ENCODE assay signal across 20 cellular contexts in genomic region chr14:106276326-106277267, GRCh38.
DNase-seq lines count a peak whose midpoint lies in the region; ATAC-seq and TF ChIP-seq lines count a peak whose summit lies in the region.
"Had no signal": no experiment of that assay in that cellular context is flagged by ENCODE, and none has a peak within 500 bp of the region (broad histone marks: within the 10 kb centered on the region; RNA-seq: fewer than 3 reads in every experiment).

No MANE protein-coding gene starts in this region.

- POLR2A ChIA-PET in activated B cell treated with CpG ODN at 0.5 μM for 24 hours (lab: Charles Lee), result interaction anchor here (0.6 to 1.4 kb wide), 4 partner anchors 76 to 423 kb away, joined by 3 to 6 read pairs (median 4); no protein-coding TSS in a partner anchor

- DNase-seq in T-helper 1 cell (no peak), DND-41 (peak; percentile 90), activated B cell treated with CpG ODN at 0.5 μM for 24 hours (no peak), Right ventricle myocardium superior (no peak), mesenteric fat pad (ENCODE audit: low spot score) (no peak)
- peak; percentile 16 to 32 (median 18) for DNase-seq in effector memory CD8-positive, alpha-beta T cell
- DNase-seq: 8988T, EL, H7, heart left ventricle, MM.1S, NCI-H1930, NCI-H510A treated with DMSO at 0.1 percent for 48 hours, WERI-Rb-1 had no signal

- 0 out of 2 replicates have a peak overlapping the region, but pooled peaks have one; percentile 7 for H2AFZ ChIP-seq in DND-41 (ENCODE audit: low read depth, low read length)

- intact Hi-C loops in activated B cell treated with CpG ODN at 0.5 μM for 24 hours (cut with micrococcal nuclease) (no loop called here), Right ventricle myocardium superior (cut with DNase I) (no loop called here)

- no peaks in the 10 kb centered on the region for H3K27me3 ChIP-seq in DND-41 (ENCODE audit: insufficient read depth, low read length, poor library complexity)
- H3K27me3 ChIP-seq: neutrophil had no signal

- peaks cover 62% of the 10 kb centered on the region for H3K27me3 Mint-ChIP-seq in T-helper 1 cell treated with Interleukin-12 subunit alpha and Interleukin-12 subunit beta and Interleukin-4 antibody, amounts not matched to agents 30 μg/mL and 1 μg/mL, for 36 hours (ENCODE audit: low read depth)
- H3K27me3 Mint-ChIP-seq in activated B cell treated with CpG ODN at 0.5 μM for 24 hours, result peaks cover 26% of the 10 kb centered on the region
- peaks cover 0 to 69% of the 10 kb centered on the region in 2 donors for H3K27me3 Mint-ChIP-seq in effector memory CD8-positive, alpha-beta T cell

- H3K4me3 Mint-ChIP-seq in T-helper 1 cell treated with Interleukin-12 subunit alpha and Interleukin-12 subunit beta and Interleukin-4 antibody, amounts not matched to agents 30 μg/mL and 1 μg/mL, for 36 hours, result no peak overlapping the region
- H3K4me3 Mint-ChIP-seq in activated B cell treated with CpG ODN at 0.5 μM for 24 hours, result peak overlapping the region; percentile 39
- H3K4me3 Mint-ChIP-seq in effector memory CD8-positive, alpha-beta T cell, result peak overlapping the region; percentile 9 to 37
- H3K4me3 Mint-ChIP-seq: CD4-positive, CD25-positive, alpha-beta regulatory T cell had no signal

- no peak for TF ChIP-seq CTCF in DND-41 (IDR thresholded peaks at IDR 0.05; ENCODE audit: borderline replicate concordance, extremely low read depth, low read length, poor library complexity, severe bottlenecking)
- no peak for TF ChIP-seq CTCF in activated B cell treated with CpG ODN at 0.5 μM for 24 hours (IDR thresholded peaks at IDR 0.05)

- no peaks in the 10 kb centered on the region for H3K9me3 ChIP-seq in DND-41 (ENCODE audit: insufficient read depth, low read length, severe bottlenecking)
- H3K9me3 ChIP-seq: heart left ventricle, neutrophil, transverse colon had no signal

- H3K4me2 ChIP-seq in DND-41 (ENCODE audit: insufficient read depth, low read length), result peak overlapping the region; percentile 86

- ATAC-seq in DND-41 (ENCODE audit: insufficient read depth, low read depth) (peak; percentile 82), activated B cell treated with CpG ODN at 0.5 μM for 24 hours (ENCODE audit: low read depth) (peak; percentile 21), Right ventricle myocardium superior (ENCODE audit: poor library complexity) (no peak), GM21528 (IDR thresholded peaks at IDR 0.05; ENCODE audit: low FRiP score, unreplicated experiment) (no peak)
- ATAC-seq in effector memory CD8-positive, alpha-beta T cell (replicated peaks), result peak; percentile 84
- ATAC-seq: heart left ventricle had no signal

- H3K4me1 ChIP-seq in DND-41 (ENCODE audit: insufficient read depth, low read length), result peaks cover 72% of the 10 kb centered on the region
- H3K4me1 ChIP-seq: heart left ventricle, transverse colon had no signal

- H3K4me3 ChIP-seq in DND-41 (ENCODE audit: low read depth in 1 of 2, low read length in 2 of 2), result peak overlapping the region; percentile 50 to 65
- H3K4me3 ChIP-seq: heart left ventricle, transverse colon had no signal

- peaks cover 55% of the 10 kb centered on the region for H3K79me2 ChIP-seq in DND-41 (ENCODE audit: insufficient read depth, low read length)

- H3K36me3 Mint-ChIP-seq in T-helper 1 cell treated with Interleukin-12 subunit alpha and Interleukin-12 subunit beta and Interleukin-4 antibody, amounts not matched to agents 30 μg/mL and 1 μg/mL, for 36 hours (ENCODE audit: low read depth), result no peaks in the 10 kb centered on the region
- H3K36me3 Mint-ChIP-seq in activated B cell treated with CpG ODN at 0.5 μM for 24 hours (ENCODE audit: low read depth), result no peaks in the 10 kb centered on the region
- H3K36me3 Mint-ChIP-seq in effector memory CD8-positive, alpha-beta T cell (ENCODE audit: insufficient read depth), result no peaks in the 10 kb centered on the region
- H3K36me3 Mint-ChIP-seq: CD4-positive, CD25-positive, alpha-beta regulatory T cell had no signal

- H3K9ac ChIP-seq in DND-41 (ENCODE audit: low read depth, low read length), result peak overlapping the region; percentile 84

- H3K27ac Mint-ChIP-seq in T-helper 1 cell treated with Interleukin-12 subunit alpha and Interleukin-12 subunit beta and Interleukin-4 antibody, amounts not matched to agents 30 μg/mL and 1 μg/mL, for 36 hours, result peak overlapping the region; percentile 4
- H3K27ac Mint-ChIP-seq in activated B cell treated with CpG ODN at 0.5 μM for 24 hours, result peak overlapping the region; percentile 8
- peak overlapping the region in 1 of 2 donors; percentile 53 for H3K27ac Mint-ChIP-seq in effector memory CD8-positive, alpha-beta T cell
- H3K27ac Mint-ChIP-seq: activated T-helper 2 cell treated with anti-CD3 and anti-CD28 coated beads, Interferon-gamma antibody, Interleukin-2, Interleukin-4, amounts not matched to agents 10 μg/mL and 5 μg/mL and 100 μg/mL, durations not matched to agents 14 hours and 24 hours and 36 hours had no signal

- CTCF ChIA-PET in activated B cell treated with CpG ODN at 0.5 μM for 24 hours (lab: Charles Lee), result interaction anchor here (1.2 to 1.4 kb wide), 2 partner anchors 9 to 32 kb away, joined by 3 read pairs; no protein-coding TSS in a partner anchor

- H3K9me3 Mint-ChIP-seq in T-helper 1 cell treated with Interleukin-12 subunit alpha and Interleukin-12 subunit beta and Interleukin-4 antibody, amounts not matched to agents 30 μg/mL and 1 μg/mL, for 36 hours, result no peaks in the 10 kb centered on the region
- no peaks in the 10 kb centered on the region for H3K9me3 Mint-ChIP-seq in activated B cell treated with CpG ODN at 0.5 μM for 24 hours
- no peaks in the 10 kb centered on the region for H3K9me3 Mint-ChIP-seq in effector memory CD8-positive, alpha-beta T cell
- H3K9me3 Mint-ChIP-seq: activated T-helper 2 cell treated with anti-CD3 and anti-CD28 coated beads, Interferon-gamma antibody, Interleukin-2, Interleukin-4, amounts not matched to agents 10 μg/mL and 5 μg/mL and 100 μg/mL, durations not matched to agents 14 hours and 24 hours and 36 hours had no signal

- no peaks in the 10 kb centered on the region for H4K20me1 ChIP-seq in DND-41 (ENCODE audit: insufficient read depth, low read length)

- peaks cover 7% of the 10 kb centered on the region for H3K4me1 Mint-ChIP-seq in T-helper 1 cell treated with Interleukin-12 subunit alpha and Interleukin-12 subunit beta and Interleukin-4 antibody, amounts not matched to agents 30 μg/mL and 1 μg/mL, for 36 hours (ENCODE audit: low read depth)
- H3K4me1 Mint-ChIP-seq in activated B cell treated with CpG ODN at 0.5 μM for 24 hours, result peaks cover 12% of the 10 kb centered on the region
- H3K4me1 Mint-ChIP-seq in effector memory CD8-positive, alpha-beta T cell (ENCODE audit: low read depth in 2 of 2), result peaks cover 8 to 12% of the 10 kb centered on the region in 2 donors

- peaks cover 25% of the 10 kb centered on the region; the same call in 1 of the 2 replicates for H3K36me3 ChIP-seq in DND-41 (ENCODE audit: insufficient read depth, low read length)
- H3K36me3 ChIP-seq: heart left ventricle, neutrophil, transverse colon, WERI-Rb-1 had no signal

- H3K27ac ChIP-seq in DND-41 (ENCODE audit: low read length), result peak overlapping the region; percentile 98
- H3K27ac ChIP-seq: heart left ventricle, neutrophil, transverse colon, WERI-Rb-1 had no signal

Comparison
In these comparisons a context has a peak if more than half of its experiments do, and no peak if none do; other contexts are left out.
1. DNase-seq: peak in DND-41 (single experiment) and effector memory CD8-positive, alpha-beta T cell (3 of 3); none in T-helper 1 cell (0 of 5), activated B cell treated with CpG ODN at 0.5 μM for 24 hours (single experiment), Right ventricle myocardium superior (single experiment) and mesenteric fat pad (single experiment).
2. ATAC-seq: peak in DND-41 (single experiment), activated B cell treated with CpG ODN at 0.5 μM for 24 hours (single experiment) and effector memory CD8-positive, alpha-beta T cell (single experiment); none in Right ventricle myocardium superior (single experiment) and GM21528 (single experiment).